ENCODE assay signal across 8 cellular contexts in genomic region chr6:7243188-7243942, GRCh38.
DNase-seq lines count a peak whose midpoint lies in the region; ATAC-seq and TF ChIP-seq lines count a peak whose summit lies in the region.

No MANE protein-coding gene starts in this region.

- no peak for TF ChIP-seq EP300 in upper lobe of left lung (IDR thresholded peaks at IDR 0.05)

- no peak for TF ChIP-seq POLR2A in HCT116 (IDR thresholded peaks at IDR 0.05; ENCODE audit: borderline replicate concordance, extremely low read depth, insufficient read depth, insufficient read length)
- no peak for TF ChIP-seq POLR2A in erythroblast (IDR thresholded peaks at IDR 0.05; ENCODE audit: low read length)
- no peak for TF ChIP-seq POLR2A in upper lobe of left lung (IDR thresholded peaks at IDR 0.05)

- H3K27me3 ChIP-seq in HCT116 (ENCODE audit: insufficient read depth, low read length), result no peaks in the 10 kb centered on the region
- no peaks in the 10 kb centered on the region for H3K27me3 ChIP-seq in muscle layer of duodenum (ENCODE audit: low read depth, low read length)
- no peaks in the 10 kb centered on the region for H3K27me3 ChIP-seq in upper lobe of left lung

- H3K9ac ChIP-seq in HCT116 (ENCODE audit: low read length), result 0 out of 2 replicates have a peak overlapping the region, but pooled peaks have one; percentile 2

- peaks cover 31 to 40% of the 10 kb centered on the region in 2 experiments for H3K4me1 ChIP-seq in HCT116 (ENCODE audit: control insufficient read depth in 1 of 2, insufficient read depth in 2 of 2, low read length in 2 of 2)
- H3K4me1 ChIP-seq in muscle layer of duodenum (ENCODE audit: control insufficient read depth in 1 of 2, insufficient read depth in 2 of 2, low read length in 2 of 2), result peaks cover 0 to 8% of the 10 kb centered on the region in 2 donors
- H3K4me1 ChIP-seq in upper lobe of left lung, result peaks cover 28 to 32% (median 30%) of the 10 kb centered on the region in 4 donors

- BruUV-seq in HCT116 (replicated peaks; lab: Mats Ljungman, UMichigan), result no TSS peak

- peaks cover 13% of the 10 kb centered on the region for H3K36me3 Mint-ChIP-seq in activated CD4-positive, alpha-beta T cell treated with anti-CD3 and anti-CD28 coated beads, Interleukin-2, amount 10 ng/mL, durations not matched to agents 7 days and 5 days (ENCODE audit: low read depth)

- H3K9me3 Mint-ChIP-seq in activated CD4-positive, alpha-beta T cell treated with anti-CD3 and anti-CD28 coated beads, Interleukin-2, amount 10 ng/mL, durations not matched to agents 7 days and 5 days, result no peaks in the 10 kb centered on the region

- no peaks in the 10 kb centered on the region for H3K9me2 ChIP-seq in HCT116 (ENCODE audit: insufficient read depth)

- POLR2A ChIA-PET in HCT116 (lab: Charles Lee), result no interaction called here
- POLR2A ChIA-PET in activated CD4-positive, alpha-beta T cell treated with anti-CD3 and anti-CD28 coated beads, Interleukin-2, amount 10 ng/mL, durations not matched to agents 7 days and 5 days (lab: Charles Lee), result no interaction called here

- peaks cover 25% of the 10 kb centered on the region for H3K4me1 Mint-ChIP-seq in activated CD4-positive, alpha-beta T cell treated with anti-CD3 and anti-CD28 coated beads, Interleukin-2, amount 10 ng/mL, durations not matched to agents 7 days and 5 days

- RAD21 ChIA-PET in HCT116 (lab: Charles Lee; ENCODE audit: low non-redundant PET in 1 of 2, low total read pairs in 2 of 2, uncharacterized antibody in 2 of 2, unreplicated experiment in 2 of 2), result interaction anchor here in 1 of 2 experiments (0.5 kb wide), 1 partner anchor 76 kb away, joined by 4 read pairs; no protein-coding TSS in a partner anchor

- H3K4me3 ChIP-seq in HCT116 (replicated peaks in 1 of 2; ENCODE audit: low read depth in 1 of 2, low read length in 2 of 2), result no peak overlapping the region
- no peak overlapping the region for H3K4me3 ChIP-seq in muscle layer of duodenum (ENCODE audit: low read depth in 1 of 2, low read length in 2 of 2)
- H3K4me3 ChIP-seq in upper lobe of left lung, result no peak overlapping the region

- TF ChIP-seq RAD21 in HCT116 (IDR thresholded peaks at IDR 0.05; ENCODE audit: low read depth), result peak; percentile 91

- intact Hi-C loops in HCT116 (cut with micrococcal nuclease), result loop anchor here (1.0 kb wide), 2 partner anchors 519 to 567 kb away; no protein-coding TSS in a partner anchor

- H2AFZ ChIP-seq in HCT116 (ENCODE audit: low read depth, low read length, poor library complexity, severe bottlenecking), result no peak overlapping the region

- H3K4me3 Mint-ChIP-seq in activated CD4-positive, alpha-beta T cell treated with anti-CD3 and anti-CD28 coated beads, Interleukin-2, amount 10 ng/mL, durations not matched to agents 7 days and 5 days, result no peak overlapping the region

- H3K9me3 ChIP-seq in HCT116 (ENCODE audit: control insufficient read depth in 1 of 2, insufficient read depth in 1 of 2, low read depth in 1 of 2, low read length in 2 of 2), result no peaks in the 10 kb centered on the region
- H3K9me3 ChIP-seq in muscle layer of duodenum (ENCODE audit: control insufficient read depth in 1 of 2, low read length in 2 of 2), result no peaks in the 10 kb centered on the region
- no peaks in the 10 kb centered on the region for H3K9me3 ChIP-seq in upper lobe of left lung

- H3K27ac Mint-ChIP-seq in activated CD4-positive, alpha-beta T cell treated with anti-CD3 and anti-CD28 coated beads, Interleukin-2, amount 10 ng/mL, durations not matched to agents 7 days and 5 days, result peak overlapping the region; percentile 16

- 10 to 11% methylated on average over 7 of the region's 7 CpGs for WGBS in upper lobe of left lung, 2 donors

- TF ChIP-seq CTCF in HCT116 (IDR thresholded peaks at IDR 0.05 in 2 of 3, conservative IDR thresholded peaks at IDR 0.05 in 1 of 3; ENCODE audit: borderline replicate concordance in 1 of 3, insufficient read depth in 1 of 3, low read depth in 2 of 3, low read length in 2 of 3) (peak; percentile 77 to 89 (median 86)), upper lobe of left lung (IDR thresholded peaks at IDR 0.05) (peak; percentile 73 to 90 (median 80))

- H3K27me3 Mint-ChIP-seq in activated CD4-positive, alpha-beta T cell treated with anti-CD3 and anti-CD28 coated beads, Interleukin-2, amount 10 ng/mL, durations not matched to agents 7 days and 5 days, result no peaks in the 10 kb centered on the region

- H3K27ac ChIP-seq in HCT116 (ENCODE audit: low read depth, low read length) (no peak overlapping the region), muscle layer of duodenum (ENCODE audit: low read length) (peak overlapping the region; percentile 56), upper lobe of left lung (peak overlapping the region; percentile 45 to 78 (median 68))

- no peaks in the 10 kb centered on the region for H4K20me1 ChIP-seq in HCT116 (ENCODE audit: insufficient read depth)

- ATAC-seq in HCT116 (peak; percentile 62), upper lobe of left lung (ENCODE audit: low FRiP score in 2 of 2) (peak; percentile 81 to 84), GM21423 (IDR thresholded peaks at IDR 0.05; ENCODE audit: unreplicated experiment) (no peak)

- CTCF ChIA-PET in HCT116 (lab: Charles Lee), result interaction anchor here (0.9 to 2.8 kb wide), 8 partner anchors 9 to 567 kb away, joined by 3 to 11 read pairs (median 4); no protein-coding TSS in a partner anchor
- CTCF ChIA-PET in activated CD4-positive, alpha-beta T cell treated with anti-CD3 and anti-CD28 coated beads, Interleukin-2, amount 10 ng/mL, durations not matched to agents 7 days and 5 days (lab: Charles Lee), result interaction anchor here (0.6 to 2.1 kb wide), 8 partner anchors 8 to 567 kb away, joined by 3 to 6 read pairs (median 3); no protein-coding TSS in a partner anchor

- peak overlapping the region; percentile 42; the same call in 1 of the 2 replicates for H3K4me2 ChIP-seq in HCT116 (ENCODE audit: low read length)

- H3K36me3 ChIP-seq in HCT116 (ENCODE audit: control insufficient read depth in 1 of 2, insufficient read depth in 2 of 2, low read length in 2 of 2) (peaks cover 3 to 4% of the 10 kb centered on the region in 2 experiments; a peak in 3 of 4 replicates), muscle layer of duodenum (ENCODE audit: control insufficient read depth in 1 of 2, insufficient read depth in 2 of 2, low read length in 2 of 2) (peaks cover 26 to 31% of the 10 kb centered on the region in 2 donors), upper lobe of left lung (peaks cover 14 to 48% (median 31%) of the 10 kb centered on the region in 4 donors)

- DNase-seq in DMS114 treated with DMSO at 0.1 percent for 48 hours (lab: John Stamatoyannopoulos, UW; ENCODE audit: unreplicated experiment) (peak; percentile 72), HCT116 (ENCODE audit: low read depth, low spot score) (peak; percentile 47), NCI-H2227 treated with DMSO at 0.1 percent for 48 hours (lab: John Stamatoyannopoulos, UW) (peak; percentile 60), erythroblast (lab: John Stamatoyannopoulos, UW) (peak; percentile 69 to 81), upper lobe of left lung (no peak)
- peak; percentile 67 for DNase-seq in activated CD4-positive, alpha-beta T cell treated with anti-CD3 and anti-CD28 coated beads, Interleukin-2, amount 10 ng/mL, durations not matched to agents 7 days and 5 days

- H3K79me2 ChIP-seq in HCT116 (ENCODE audit: insufficient read depth, low read length), result peaks cover 15% of the 10 kb centered on the region; the same call in 1 of the 2 replicates

TF ChIP-seq in HCT116, 20 proteins besides CTCF, POLR2A, EP300 and RAD21 (continues in another document):
- TF ChIP-seq ZNF274 (IDR thresholded peaks at IDR 0.05; ENCODE audit: low read depth, low read length), result no peak
- TF ChIP-seq EZH2 (IDR thresholded peaks at IDR 0.05), result no peak
- no peak for TF ChIP-seq YY1 (IDR thresholded peaks at IDR 0.05; ENCODE audit: extremely low read depth, insufficient replicate concordance, low read depth, low read length)
- no peak for TF ChIP-seq TCF7L2 (IDR thresholded peaks at IDR 0.05; ENCODE audit: borderline replicate concordance, extremely low read depth, insufficient read depth, insufficient read length)
- TF ChIP-seq ELF1 (IDR thresholded peaks at IDR 0.05; ENCODE audit: borderline replicate concordance, low read depth), result no peak
- TF ChIP-seq SRF (IDR thresholded peaks at IDR 0.05; ENCODE audit: low read depth), result no peak
- TF ChIP-seq, protein P1, sequence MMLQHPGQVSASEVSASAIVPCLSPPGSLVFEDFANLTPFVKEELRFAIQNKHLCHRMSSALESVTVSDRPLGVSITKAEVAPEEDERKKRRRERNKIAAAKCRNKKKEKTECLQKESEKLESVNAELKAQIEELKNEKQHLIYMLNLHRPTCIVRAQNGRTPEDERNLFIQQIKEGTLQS (IDR thresholded peaks at IDR 0.05), result no peak
- no peak for TF ChIP-seq MAX (IDR thresholded peaks at IDR 0.05)
- TF ChIP-seq CEBPB (IDR thresholded peaks at IDR 0.05; ENCODE audit: low read depth), result no peak
- TF ChIP-seq ZFX (IDR thresholded peaks at IDR 0.05), result no peak
- no peak for TF ChIP-seq ZBTB33 (IDR thresholded peaks at IDR 0.05; ENCODE audit: extremely low read depth, insufficient replicate concordance, low read length)
- TF ChIP-seq EGR1 (IDR thresholded peaks at IDR 0.05; ENCODE audit: low read depth), result no peak
- no peak for TF ChIP-seq EZH2phosphoT487 (IDR thresholded peaks at IDR 0.05; ENCODE audit: borderline replicate concordance)
- TF ChIP-seq CBX3 (IDR thresholded peaks at IDR 0.05; ENCODE audit: low read depth), result no peak
- TF ChIP-seq FOSL1 (IDR thresholded peaks at IDR 0.05; ENCODE audit: low read depth), result no peak
- no peak for TF ChIP-seq SP1 (IDR thresholded peaks at IDR 0.05; ENCODE audit: low read depth)

Comparison
In these comparisons a context has a peak if more than half of its experiments do, and no peak if none do; other contexts are left out.
1. DNase-seq: peak in DMS114 treated with DMSO at 0.1 percent for 48 hours (single experiment), HCT116 (single experiment), NCI-H2227 treated with DMSO at 0.1 percent for 48 hours (single experiment), activated CD4-positive, alpha-beta T cell treated with anti-CD3 and anti-CD28 coated beads, Interleukin-2, amount 10 ng/mL, durations not matched to agents 7 days and 5 days (single experiment) and erythroblast (2 of 2); none in upper lobe of left lung (0 of 2).